ENCODE assay signal across 16 cellular contexts in genomic region chr2:154484338-154485099, GRCh38.
DNase-seq lines count a peak whose midpoint lies in the region; ATAC-seq, FAIRE-seq and TF ChIP-seq lines count a peak whose summit lies in the region.
"Had no signal": no experiment of that assay in that cellular context is flagged by ENCODE, and none has a peak within 500 bp of the region (broad histone marks: within the 10 kb centered on the region; RNA-seq: fewer than 3 reads in every experiment).

No MANE protein-coding gene starts in this region.

- H3K4me1 ChIP-seq in H1 (replicated peaks in 1 of 4; ENCODE audit: control insufficient read depth in 3 of 4, insufficient read depth in 4 of 4, low read length in 3 of 4): peaks cover 0 to 5% (median 2%) of the 10 kb centered on the region in 4 experiments; a peak in 2 of 7 replicates
- H3K4me1 ChIP-seq: testis had no signal

- H2BK12ac ChIP-seq in H1 (ENCODE audit: low read depth, low read length): no peak overlapping the region

- H3K4ac ChIP-seq in H1 (replicated peaks; ENCODE audit: insufficient read length, low read depth, low read length): no peak overlapping the region

- no peaks in the 10 kb centered on the region for H3K36me3 Mint-ChIP-seq in activated T-cell treated with anti-CD3 and anti-CD28 coated beads, Interleukin-2, amount 50 U/mL, for 72 hours (ENCODE audit: insufficient read depth in 2 of 2)
- H3K36me3 Mint-ChIP-seq: CD8-positive, alpha-beta T cell had no signal

- no peaks in the 10 kb centered on the region for H3K79me1 ChIP-seq in H1 (ENCODE audit: low read depth, low read length)

- no peaks in the 10 kb centered on the region for H3K36me3 ChIP-seq in H1 (ENCODE audit: control insufficient read depth in 2 of 4, insufficient read depth in 4 of 4, low read length in 3 of 4)

- no peaks in the 10 kb centered on the region for H4K20me1 ChIP-seq in H1 (replicated peaks in 1 of 2; ENCODE audit: control insufficient read depth in 1 of 2, insufficient read depth in 2 of 2, low read length in 2 of 2)

- no peak overlapping the region for H3K4me3 Mint-ChIP-seq in activated T-cell treated with anti-CD3 and anti-CD28 coated beads, Interleukin-2, amount 50 U/mL, for 72 hours
- H3K4me3 Mint-ChIP-seq: activated CD4-positive, alpha-beta T cell treated with anti-CD3 and anti-CD28 coated beads, Interleukin-2, amount 10 ng/mL, durations not matched to agents 7 days and 5 days; activated T-helper 1 cell treated with anti-CD3 and anti-CD28 coated beads, Interleukin-12 subunit alpha, Interleukin-12 subunit beta, Interleukin-2, Interleukin-4 antibody, amounts not matched to agents 30 ng/mL and 10 ng/mL and 1 ng/mL, durations not matched to agents 14 hours and 24 hours and 36 hours; CD8-positive, alpha-beta T cell; T-helper 1 cell treated with Interleukin-12 subunit alpha and Interleukin-12 subunit beta and Interleukin-4 antibody, amounts not matched to agents 30 μg/mL and 1 μg/mL, for 36 hours had no signal

- no peak overlapping the region for H2AFZ ChIP-seq in H1 (ENCODE audit: low read length)

- no peak for TF ChIP-seq CTCF in H1 (IDR thresholded peaks at IDR 0.05; ENCODE audit: control extremely low read depth in 1 of 3, insufficient read depth in 1 of 3, low read depth in 1 of 3, low read length in 3 of 3)

- H3K18ac ChIP-seq in H1 (ENCODE audit: extremely low read depth, low read length): no peak overlapping the region

- no peaks in the 10 kb centered on the region for H3K27me3 Mint-ChIP-seq in activated T-cell treated with anti-CD3 and anti-CD28 coated beads, Interleukin-2, amount 50 U/mL, for 72 hours (ENCODE audit: low read depth)
- H3K27me3 Mint-ChIP-seq: activated CD4-positive, alpha-beta T cell treated with anti-CD3 and anti-CD28 coated beads, Interleukin-2, amount 10 ng/mL, durations not matched to agents 7 days and 5 days had no signal

- H3K27me3 ChIP-seq in H1 (replicated peaks in 1 of 4; ENCODE audit: control insufficient read depth in 3 of 4, extremely low read depth in 1 of 4, insufficient read depth in 3 of 4, low read length in 3 of 4): no peaks in the 10 kb centered on the region
- H3K27me3 ChIP-seq: testis had no signal

- no peak overlapping the region for H3K4me3 ChIP-seq in H1 (ENCODE audit: extremely low read depth in 1 of 4, insufficient read depth in 2 of 4, low read depth in 3 of 4, low read length in 4 of 4)
- H3K4me3 ChIP-seq: coronary artery, testis had no signal

- H3K56ac ChIP-seq in H1 (replicated peaks; ENCODE audit: insufficient read length, low read depth, low read length): no peak overlapping the region

- H2AK5ac ChIP-seq in H1 (ENCODE audit: low read depth, low read length): no peak overlapping the region

- TF ChIP-seq RAD21 in H1 (IDR thresholded peaks at IDR 0.05 in 1 of 2, conservative IDR thresholded peaks at IDR 0.05 in 1 of 2; ENCODE audit: low read depth in 2 of 2, low read length in 2 of 2): no peak

- WGBS in H1 (ENCODE audit: extremely low coverage in 1 of 2, insufficient coverage in 1 of 2, insufficient read length in 1 of 2, insufficient replicate concordance in 2 of 2, low coverage in 1 of 2, low lambda C conversion rate in 2 of 2, missing lambda C conversion rate in 1 of 2), 2 experiments: 88% methylated on average over 4 of the region's 4 CpGs; no CpG with 5 or more reads in 1 of the 2 experiments

- no peak overlapping the region for H3K27ac Mint-ChIP-seq in activated T-cell treated with anti-CD3 and anti-CD28 coated beads, Interleukin-2, amount 50 U/mL, for 72 hours
- H3K27ac Mint-ChIP-seq: activated CD4-positive, alpha-beta T cell treated with anti-CD3 and anti-CD28 coated beads, Interleukin-2, amount 10 ng/mL, durations not matched to agents 7 days and 5 days; activated T-helper 1 cell treated with anti-CD3 and anti-CD28 coated beads, Interleukin-12 subunit alpha, Interleukin-12 subunit beta, Interleukin-2, Interleukin-4 antibody, amounts not matched to agents 30 ng/mL and 10 ng/mL and 1 ng/mL, durations not matched to agents 14 hours and 24 hours and 36 hours; CD8-positive, alpha-beta T cell; T-helper 1 cell treated with Interleukin-12 subunit alpha and Interleukin-12 subunit beta and Interleukin-4 antibody, amounts not matched to agents 30 μg/mL and 1 μg/mL, for 36 hours had no signal

- DNase-seq in NCI-H1436 (lab: John Stamatoyannopoulos, UW) (peak; percentile 11), NCI-H1436 treated with DMSO at 0.1 percent for 48 hours (lab: John Stamatoyannopoulos, UW) (no peak), H1 (ENCODE audit: low read depth in 1 of 2, low spot score in 2 of 2) (no peak), renal cortical epithelial cell (ENCODE audit: low read depth) (peak; percentile 91), hypothalamus (lab: John Stamatoyannopoulos, UW) (no peak), AG08396 (ENCODE audit: low spot score) (no peak)
- no peak for DNase-seq in activated T-cell treated with anti-CD3 and anti-CD28 coated beads, Interleukin-2, amount 50 U/mL, for 72 hours
- DNase-seq: activated CD4-positive, alpha-beta T cell treated with anti-CD3 and anti-CD28 coated beads, Interleukin-2, amount 10 ng/mL, durations not matched to agents 7 days and 5 days; amygdala; CD8-positive, alpha-beta T cell; testis had no signal

- no peak overlapping the region for H4K8ac ChIP-seq in H1 (ENCODE audit: extremely low read depth, insufficient read depth, low read length)

- H3K23ac ChIP-seq in H1 (ENCODE audit: insufficient read length): no peak overlapping the region

- H3K9ac ChIP-seq in H1 (replicated peaks in 1 of 4; ENCODE audit: extremely low read depth in 1 of 4, low read depth in 3 of 4, low read length in 3 of 4): no peak overlapping the region

- H3K27ac ChIP-seq in H1 (ENCODE audit: low read depth, low read length): no peak overlapping the region
- H3K27ac ChIP-seq: coronary artery, testis had no signal

- no peak overlapping the region for H2BK120ac ChIP-seq in H1 (replicated peaks; ENCODE audit: low read depth, low read length)

- no peaks in the 10 kb centered on the region for H3K9me3 ChIP-seq in H1 (ENCODE audit: insufficient read depth in 2 of 2, low read depth in 1 of 2, low read length in 1 of 2)
- H3K9me3 ChIP-seq: testis had no signal

- no peak overlapping the region for H2BK5ac ChIP-seq in H1 (ENCODE audit: low read depth, low read length)

- peak; percentile 56 for ATAC-seq in HG03460 (IDR thresholded peaks at IDR 0.05; ENCODE audit: unreplicated experiment)
- ATAC-seq in activated T-cell treated with anti-CD3 and anti-CD28 coated beads, Interleukin-2, amount 50 U/mL, for 72 hours (replicated peaks in 1 of 2): no peak
- ATAC-seq: CD8-positive, alpha-beta T cell had no signal

- H2BK15ac ChIP-seq in H1 (ENCODE audit: low read length): no peak overlapping the region

- H4K91ac ChIP-seq in H1 (replicated peaks; ENCODE audit: insufficient read length, low read length): no peak overlapping the region

- FAIRE-seq in H1 (lab: Jason Lieb, UNC): no peak
- FAIRE-seq: A204.1 had no signal

- no peak overlapping the region for H2BK20ac ChIP-seq in H1 (ENCODE audit: low read length)

- POLR2A ChIA-PET in H1 (lab: Charles Lee; ENCODE audit: partially characterized antibody): interaction anchor here (0.7 kb wide), 1 partner anchor 9 kb away, joined by 3 read pairs; no protein-coding TSS in a partner anchor

- CTCF ChIA-PET in H1 (lab: Charles Lee; ENCODE audit: partially characterized antibody): no interaction called here

- no peak for TF ChIP-seq POLR2A in H1 (IDR thresholded peaks at IDR 0.05; ENCODE audit: control extremely low read depth in 1 of 2, low read depth in 2 of 2, low read length in 2 of 2)

- H3K14ac ChIP-seq in H1 (ENCODE audit: insufficient read length): no peak overlapping the region

- no peak overlapping the region for H4K5ac ChIP-seq in H1 (ENCODE audit: insufficient read length, low read depth, low read length)

- H3K4me1 Mint-ChIP-seq in activated T-cell treated with anti-CD3 and anti-CD28 coated beads, Interleukin-2, amount 50 U/mL, for 72 hours (ENCODE audit: low read depth): no peaks in the 10 kb centered on the region
- H3K4me1 Mint-ChIP-seq: activated CD4-positive, alpha-beta T cell treated with anti-CD3 and anti-CD28 coated beads, Interleukin-2, amount 10 ng/mL, durations not matched to agents 7 days and 5 days had no signal

- peaks cover 0 to 1% of the 10 kb centered on the region in 2 donors for H3K9me3 Mint-ChIP-seq in activated T-cell treated with anti-CD3 and anti-CD28 coated beads, Interleukin-2, amount 50 U/mL, for 72 hours
- H3K9me3 Mint-ChIP-seq: activated CD4-positive, alpha-beta T cell treated with anti-CD3 and anti-CD28 coated beads, Interleukin-2, amount 10 ng/mL, durations not matched to agents 7 days and 5 days; activated T-helper 1 cell treated with anti-CD3 and anti-CD28 coated beads, Interleukin-12 subunit alpha, Interleukin-12 subunit beta, Interleukin-2, Interleukin-4 antibody, amounts not matched to agents 30 ng/mL and 10 ng/mL and 1 ng/mL, durations not matched to agents 14 hours and 24 hours and 36 hours; T-helper 1 cell treated with Interleukin-12 subunit alpha and Interleukin-12 subunit beta and Interleukin-4 antibody, amounts not matched to agents 30 μg/mL and 1 μg/mL, for 36 hours had no signal

- no peaks in the 10 kb centered on the region for H3K23me2 ChIP-seq in H1 (ENCODE audit: low read depth, low read length)

- TF ChIP-seq EP300 in H1 (IDR thresholded peaks at IDR 0.05; ENCODE audit: borderline replicate concordance in 1 of 2, low read depth in 2 of 2, low read length in 2 of 2): no peak

- no peak overlapping the region for H3K4me2 ChIP-seq in H1 (ENCODE audit: insufficient read depth in 1 of 2, low read depth in 2 of 2, low read length in 2 of 2)

- H3K79me2 ChIP-seq in H1 (ENCODE audit: control insufficient read depth in 1 of 2, insufficient read depth in 2 of 2, low read length in 2 of 2): no peaks in the 10 kb centered on the region

TF ChIP-seq in H1, 55 proteins besides CTCF, POLR2A, EP300 and RAD21:
- no peak for TF ChIP-seq MAFK (IDR thresholded peaks at IDR 0.05; ENCODE audit: low read depth, low read length)
- TF ChIP-seq SIX5 (IDR thresholded peaks at IDR 0.05; ENCODE audit: low read depth, low read length): no peak
- TF ChIP-seq JUND (IDR thresholded peaks at IDR 0.05; ENCODE audit: low read length): peak; percentile 28; the same call in 1 of the 2 replicates
- TF ChIP-seq SIRT6 (IDR thresholded peaks at IDR 0.05; ENCODE audit: low read length): no peak

Comparison
In these comparisons a context has a peak if more than half of its experiments do, and no peak if none do; other contexts are left out.
1. DNase-seq: peak in NCI-H1436 (single experiment) and renal cortical epithelial cell (single experiment); none in NCI-H1436 treated with DMSO at 0.1 percent for 48 hours (single experiment), H1 (0 of 2), activated T-cell treated with anti-CD3 and anti-CD28 coated beads, Interleukin-2, amount 50 U/mL, for 72 hours (0 of 2), hypothalamus (0 of 51) and AG08396 (single experiment).